In the genomic region with DNA sequence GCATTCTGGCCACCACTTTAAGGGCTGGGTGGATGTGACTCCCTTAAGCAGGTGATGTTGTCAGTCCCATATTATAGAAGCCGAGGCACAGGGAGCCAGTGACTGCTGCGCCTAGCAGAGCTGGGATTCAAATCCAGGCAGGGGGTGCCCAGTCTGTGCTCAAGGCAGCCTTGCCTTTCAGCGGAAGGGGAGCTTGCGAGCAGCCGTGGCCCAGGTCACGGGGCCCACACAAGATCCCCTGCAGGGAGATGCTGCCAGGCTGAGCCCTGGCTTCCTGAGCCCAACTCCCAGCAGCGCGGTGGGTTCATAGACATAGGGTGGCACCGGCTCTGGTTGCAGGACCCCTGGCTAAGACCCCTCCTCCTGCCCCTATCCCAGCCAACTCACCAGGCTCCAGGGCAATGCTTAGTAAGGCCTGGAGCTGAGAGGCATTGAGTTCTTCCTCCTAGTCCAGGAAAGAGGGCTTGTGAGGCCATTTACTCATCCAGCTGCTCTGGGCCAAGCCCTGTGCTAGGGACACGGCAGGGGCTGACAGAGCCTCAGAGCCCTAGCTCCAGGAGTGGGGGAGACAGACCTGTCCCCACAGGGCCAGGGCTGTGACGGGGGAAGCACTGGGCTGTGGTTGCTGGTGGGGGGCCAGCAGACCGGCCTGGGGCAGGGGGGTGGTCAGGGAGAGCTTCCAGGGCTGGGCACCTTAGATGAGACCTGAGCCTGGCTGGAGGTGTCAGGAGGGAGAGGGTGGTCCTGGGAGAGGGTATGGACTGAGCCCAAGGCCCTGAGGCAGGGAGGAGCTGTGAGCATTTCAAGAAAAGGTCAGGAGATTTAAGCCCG, we compare ENCODE assay signal across 8 cellular contexts. TPM values are rescaled to one million over a fixed set of nuclear protein-coding genes. Genes with fewer than 3 reads are reported as not detected.
DNase-seq lines count a peak whose midpoint lies in the region; TF ChIP-seq lines count a peak whose summit lies in the region.

No MANE protein-coding gene starts in this region.

- no peak overlapping the region for H4K8ac ChIP-seq in mesenchymal stem cell (ENCODE audit: low read length)

- H3K79me1 ChIP-seq in mesenchymal stem cell (replicated peaks; ENCODE audit: low read length, poor library complexity, severe bottlenecking), result no peaks in the 10 kb centered on the region

- H2AFZ ChIP-seq in mesenchymal stem cell (ENCODE audit: low read depth, low read length), result peak overlapping the region; percentile 19

- H2BK15ac ChIP-seq in mesenchymal stem cell (ENCODE audit: low read depth, poor library complexity, severe bottlenecking), result peak overlapping the region; percentile 34

- H3K27me3 ChIP-seq in breast epithelium (no peaks in the 10 kb centered on the region), mesenchymal stem cell (ENCODE audit: control insufficient read depth in 1 of 2, insufficient read depth in 1 of 2, low read length in 2 of 2) (peaks cover 0 to 16% of the 10 kb centered on the region in 2 experiments), uterus (no peaks in the 10 kb centered on the region)

- TF ChIP-seq POLR2A in breast epithelium (IDR thresholded peaks at IDR 0.05) (no peak), uterus (IDR thresholded peaks at IDR 0.05) (no peak)

- H3K9ac ChIP-seq in mesenchymal stem cell (ENCODE audit: low read length), result no peak overlapping the region

- H3K4me3 ChIP-seq in breast epithelium (peak overlapping the region in 2 of 3 donors; percentile 3 to 40), mesenchymal stem cell (ENCODE audit: insufficient read depth in 1 of 2, low read depth in 1 of 2, low read length in 2 of 2) (peak overlapping the region in 1 of 2 experiments; percentile 26), uterus (no peak overlapping the region)

- H3K4ac ChIP-seq in mesenchymal stem cell (ENCODE audit: low read depth in 1 of 2, low read length in 2 of 2), result peak overlapping the region; percentile 41 to 61

- peak overlapping the region in 1 of 2 experiments; percentile 68 for H3K23ac ChIP-seq in mesenchymal stem cell (ENCODE audit: low read length in 2 of 2)

- peak overlapping the region in 1 of 2 experiments; percentile 78 for H3K18ac ChIP-seq in mesenchymal stem cell (ENCODE audit: low read depth in 1 of 2, low read length in 2 of 2)

- H3K14ac ChIP-seq in mesenchymal stem cell (ENCODE audit: low read length in 2 of 2), result peak overlapping the region in 1 of 2 experiments; percentile 26

- peak overlapping the region; percentile 46 for H2BK5ac ChIP-seq in mesenchymal stem cell (ENCODE audit: low read depth, low read length, poor library complexity, severe bottlenecking)

- peaks cover 0 to 2% of the 10 kb centered on the region in 2 donors for H3K4me1 ChIP-seq in breast epithelium
- H3K4me1 ChIP-seq in mesenchymal stem cell (ENCODE audit: control insufficient read depth, insufficient read depth, low read depth, low read length), result peaks cover 42% of the 10 kb centered on the region
- H3K4me1 ChIP-seq in uterus, result peaks cover 0 to 11% of the 10 kb centered on the region in 2 donors

- intact Hi-C loops in breast epithelium (cut with DNase I; ENCODE audit: low total_unique reads) (no loop called here), uterus (cut with DNase I; ENCODE audit: low total_unique reads) (no loop called here)

- H2BK12ac ChIP-seq in mesenchymal stem cell (ENCODE audit: low read length in 2 of 2), result peak overlapping the region in 1 of 2 experiments; percentile 64

- peak overlapping the region; percentile 19 for H4K91ac ChIP-seq in mesenchymal stem cell (ENCODE audit: low read length)

- H3K4me2 ChIP-seq in mesenchymal stem cell (ENCODE audit: low read length, poor library complexity, severe bottlenecking), result peak overlapping the region; percentile 46

- peak overlapping the region; percentile 33 for H2AK5ac ChIP-seq in mesenchymal stem cell (ENCODE audit: low read length, severe bottlenecking)

- no peaks in the 10 kb centered on the region for H3K36me3 ChIP-seq in breast epithelium
- peaks cover 19 to 41% of the 10 kb centered on the region in 2 experiments for H3K36me3 ChIP-seq in mesenchymal stem cell (ENCODE audit: control insufficient read depth in 1 of 2, insufficient read depth in 2 of 2, low read depth in 1 of 2, low read length in 2 of 2)
- H3K36me3 ChIP-seq in uterus, result no peaks in the 10 kb centered on the region

- no peak overlapping the region for H2BK120ac ChIP-seq in mesenchymal stem cell (ENCODE audit: low read depth, low read length)

- TF ChIP-seq CTCF in breast epithelium (IDR thresholded peaks at IDR 0.05) (no peak), uterus (IDR thresholded peaks at IDR 0.05) (no peak)

- DNase-seq in activated CD8-positive, alpha-beta memory T cell treated with anti-CD3 and anti-CD28 coated beads for 24 hours, result peak; percentile 71
- no peak for DNase-seq in activated CD8-positive, alpha-beta memory T cell treated with anti-CD3 and anti-CD28 coated beads, Interleukin-2, amount 50 U/mL, for 4 hours
- peak; percentile 48 for DNase-seq in RPMI7951 (ENCODE audit: low read depth)
- peak in 1 of 2 donors; percentile 42 for DNase-seq in breast epithelium (ENCODE audit: low spot score in 2 of 2)
- peak; percentile 43 for DNase-seq in mesenchymal stem cell
- peak; percentile 27 to 35 for DNase-seq in uterus
- no peak for DNase-seq in NCI-H146 treated with DMSO at 0.1 percent for 48 hours (lab: John Stamatoyannopoulos, UW; ENCODE audit: unreplicated experiment)
- DNase-seq in HPDE6-E6E7 (ENCODE audit: extremely low spot score), result no peak

- H3K27ac ChIP-seq in breast epithelium, result peak overlapping the region; percentile 82 to 84
- peak overlapping the region; percentile 82 for H3K27ac ChIP-seq in mesenchymal stem cell (ENCODE audit: low read length, poor library complexity, severe bottlenecking)
- H3K27ac ChIP-seq in uterus, result peak overlapping the region; percentile 69 to 76

- H3K9me3 ChIP-seq in breast epithelium (no peaks in the 10 kb centered on the region), mesenchymal stem cell (ENCODE audit: control insufficient read depth, low read length) (no peaks in the 10 kb centered on the region), uterus (no peaks in the 10 kb centered on the region)

- WGBS in mesenchymal stem cell, result 76% methylated on average over 11 of the region's 13 CpGs

RNA-seq across cellular contexts. Expression of gene CAPN12, which starts 9.6 kb away (rescaled TPM):
- total RNA-seq in RPMI7951 (2014; rRNA removed; shearing (Covaris generic)), result not detected in 2 replicates
- total RNA-seq in breast epithelium (1 to 10 TPM in 2 of 3 donors, under 1 TPM in 1; 0.16 to 9.2 (median 4.1) TPM), uterus (1 to 10 TPM in 2 of 4 donors, under 1 TPM in 1, not detected in 1; 0.83 to 8.4 (median 8.2) TPM)
- 1.6 TPM for polyA plus RNA-seq in mesenchymal stem cell (2013, experiment 1 of 2)
- 1.5 TPM for polyA plus RNA-seq in mesenchymal stem cell (2013, experiment 2 of 2)

RNA-seq across cellular contexts. Expression of gene LGALS7, which starts 38.7 kb away (rescaled TPM):
- total RNA-seq in RPMI7951 (2014; rRNA removed; shearing (Covaris generic)), result not detected in 2 replicates
- total RNA-seq in breast epithelium, result 1 to 10 TPM in 1 of 3 donors, not detected in 2; 1.5 TPM
- polyA plus RNA-seq in mesenchymal stem cell (2013, experiment 1 of 2), result not detected
- not detected for polyA plus RNA-seq in mesenchymal stem cell (2013, experiment 2 of 2)
- 1 to 10 TPM in 1 of 4 donors, not detected in 3; 2.6 TPM for total RNA-seq in uterus

RNA-seq across cellular contexts. Expression of gene LGALS7B, which starts 54.4 kb away (rescaled TPM):
- not detected in 2 replicates for total RNA-seq in RPMI7951 (2014; rRNA removed; shearing (Covaris generic))
- total RNA-seq in breast epithelium (10 to 100 TPM in 1 of 3 donors, 1 to 10 TPM in 1, not detected in 1; 5.9 to 23.6 TPM), uterus (1 to 10 TPM in 2 of 4 donors, not detected in 2; 1.1 to 6.2 TPM)
- polyA plus RNA-seq in mesenchymal stem cell (2013, experiment 1 of 2), result not detected
- not detected for polyA plus RNA-seq in mesenchymal stem cell (2013, experiment 2 of 2)

Comparison
In these comparisons a context has a peak if more than half of its experiments do, and no peak if none do; other contexts are left out.
1. DNase-seq: peak in activated CD8-positive, alpha-beta memory T cell treated with anti-CD3 and anti-CD28 coated beads for 24 hours (single experiment), RPMI7951 (single experiment), mesenchymal stem cell (single experiment) and uterus (2 of 2); none in activated CD8-positive, alpha-beta memory T cell treated with anti-CD3 and anti-CD28 coated beads, Interleukin-2, amount 50 U/mL, for 4 hours (single experiment), NCI-H146 treated with DMSO at 0.1 percent for 48 hours (single experiment) and HPDE6-E6E7 (single experiment).
2. H3K4me3 ChIP-seq: peak in breast epithelium (2 of 3); none in uterus (0 of 2).
3. Peak in every context shown above with its lines, with median percentiles within 50 percentile points of each other: H3K27ac ChIP-seq.